ENCODE assay signal across 23 cellular contexts in genomic region chr6:160260283-160261119, GRCh38. TPM values are rescaled to one million over a fixed set of nuclear protein-coding genes. Genes with fewer than 3 reads are reported as not detected.
DNase-seq lines count a peak whose midpoint lies in the region; ATAC-seq, FAIRE-seq and TF ChIP-seq lines count a peak whose summit lies in the region.
"Had no signal": no experiment of that assay in that cellular context is flagged by ENCODE, and none has a peak within 500 bp of the region (broad histone marks: within the 10 kb centered on the region; RNA-seq: fewer than 3 reads in every experiment).

No MANE protein-coding gene starts in this region.

- no peaks in the 10 kb centered on the region for H3K9me3 ChIP-seq in A549
- H3K9me3 ChIP-seq in Peyer's patch: no peaks in the 10 kb centered on the region
- H3K9me3 ChIP-seq in left lung: no peaks in the 10 kb centered on the region
- H3K9me3 ChIP-seq: MG63, psoas muscle had no signal

- H3K27me3 Mint-ChIP-seq in activated CD8-positive, alpha-beta T cell treated with anti-CD3 and anti-CD28 coated beads for 36 hours: peaks cover 6% of the 10 kb centered on the region

- H3K36me3 Mint-ChIP-seq in activated CD8-positive, alpha-beta T cell treated with anti-CD3 and anti-CD28 coated beads for 36 hours (ENCODE audit: low read depth): no peaks in the 10 kb centered on the region
- H3K36me3 Mint-ChIP-seq: natural killer cell treated with Interleukin-12 subunit alpha and Interleukin-12 subunit beta and Interleukin-15 and Interleukin-18, amount 100 ng/mL, for 72 hours had no signal

- no peaks in the 10 kb centered on the region for H3K4me1 Mint-ChIP-seq in activated CD8-positive, alpha-beta T cell treated with anti-CD3 and anti-CD28 coated beads for 36 hours (ENCODE audit: low read depth)
- H3K4me1 Mint-ChIP-seq: stimulated activated naive CD8-positive, alpha-beta T cell treated with anti-CD3 and anti-CD28 coated beads, Interleukin-15, amount 100 ng/mL, for 72 hours had no signal

- H3K36me3 ChIP-seq in Peyer's patch (no peaks in the 10 kb centered on the region), left lung (no peaks in the 10 kb centered on the region)
- H3K36me3 ChIP-seq: MG63 had no signal

- no peak for FAIRE-seq in A549 (lab: Jason Lieb, UNC)
- no peak for FAIRE-seq in GM12891 (lab: Jason Lieb, UNC)
- FAIRE-seq: A204.1, colon, endometrium, frontal cortex had no signal

- 79% methylated on average over 19 of the region's 19 CpGs for WGBS in A549 (ENCODE audit: missing lambda C conversion rate)

- DNase-seq in A549 (ENCODE audit: low read depth in 1 of 2, low spot score in 1 of 2): no peak
- peak; percentile 9 for DNase-seq in HS-5 (ENCODE audit: low read depth)
- DNase-seq in islet precursor cell: peak; percentile 62
- DNase-seq in GM12891 (ENCODE audit: insufficient read length, low spot score): no peak
- DNase-seq in Peyer's patch: no peak
- DNase-seq in left lung: no peak
- no peak for DNase-seq in activated CD8-positive, alpha-beta T cell treated with anti-CD3 and anti-CD28 coated beads for 36 hours
- DNase-seq: MG63; NCI-H1930; NCI-H510A; psoas muscle; SIG-M5; stimulated activated naive CD8-positive, alpha-beta T cell treated with anti-CD3 and anti-CD28 coated beads, Interleukin-15, amount 100 ng/mL, for 72 hours had no signal

- no peaks in the 10 kb centered on the region for H3K27me3 ChIP-seq in Peyer's patch
- H3K27me3 ChIP-seq in left lung: peaks cover 0 to 11% of the 10 kb centered on the region in 2 donors
- H3K27me3 ChIP-seq: MG63 had no signal

- no peak overlapping the region for H3K4me3 Mint-ChIP-seq in activated CD8-positive, alpha-beta T cell treated with anti-CD3 and anti-CD28 coated beads for 36 hours
- H3K4me3 Mint-ChIP-seq: natural killer cell treated with Interleukin-12 subunit alpha and Interleukin-12 subunit beta and Interleukin-15 and Interleukin-18, amount 100 ng/mL, for 72 hours; stimulated activated naive CD8-positive, alpha-beta T cell treated with anti-CD3 and anti-CD28 coated beads, Interleukin-15, amount 100 ng/mL, for 72 hours; T-helper 2 cell treated with Interferon-gamma antibody and Interleukin-4, amounts not matched to agents 5 μg/mL and 100 μg/mL, for 36 hours had no signal

- TF ChIP-seq RAD21 in A549 (conservative IDR thresholded peaks at IDR 0.05 in 1 of 2, IDR thresholded peaks at IDR 0.05 in 1 of 2): no peak

- TF ChIP-seq POLR2A in A549 (IDR thresholded peaks at IDR 0.05; ENCODE audit: low read length): no peak
- TF ChIP-seq POLR2A in GM12891 (IDR thresholded peaks at IDR 0.05; ENCODE audit: low read depth, low read length): no peak
- TF ChIP-seq POLR2A in Peyer's patch (IDR thresholded peaks at IDR 0.05): no peak

- H3K27ac ChIP-seq in A549 (peak overlapping the region; percentile 1 to 62; a peak in 3 of 6 replicates), Peyer's patch (no peak overlapping the region), left lung (no peak overlapping the region)
- H3K27ac ChIP-seq: psoas muscle had no signal

- TF ChIP-seq EP300 in A549 (IDR thresholded peaks at IDR 0.05): no peak

- POLR2A ChIA-PET in A549 (lab: Yijun Ruan, JAX): no interaction called here
- POLR2A ChIA-PET in activated CD8-positive, alpha-beta T cell treated with anti-CD3 and anti-CD28 coated beads for 36 hours (lab: Charles Lee): no interaction called here

- CTCF ChIA-PET in A549 (lab: Yijun Ruan, JAX): interaction anchor here (1.5 kb wide), 1 partner anchor 122 kb away, joined by 3 read pairs; no protein-coding TSS in a partner anchor
- CTCF ChIA-PET in activated CD8-positive, alpha-beta T cell treated with anti-CD3 and anti-CD28 coated beads for 36 hours (lab: Charles Lee): no interaction called here

- H3K4me3 ChIP-seq in A549: no peak overlapping the region
- H3K4me3 ChIP-seq in Peyer's patch: no peak overlapping the region
- H3K4me3 ChIP-seq in left lung: no peak overlapping the region
- H3K4me3 ChIP-seq: MG63, psoas muscle had no signal

- no peak overlapping the region for H3K27ac Mint-ChIP-seq in activated CD8-positive, alpha-beta T cell treated with anti-CD3 and anti-CD28 coated beads for 36 hours
- H3K27ac Mint-ChIP-seq: natural killer cell treated with Interleukin-12 subunit alpha and Interleukin-12 subunit beta and Interleukin-15 and Interleukin-18, amount 100 ng/mL, for 72 hours; stimulated activated naive CD8-positive, alpha-beta T cell treated with anti-CD3 and anti-CD28 coated beads, Interleukin-15, amount 100 ng/mL, for 72 hours; T-helper 2 cell treated with Interferon-gamma antibody and Interleukin-4, amounts not matched to agents 5 μg/mL and 100 μg/mL, for 36 hours had no signal

- H3K4me1 ChIP-seq in A549: peaks cover 24% of the 10 kb centered on the region
- H3K4me1 ChIP-seq in Peyer's patch: peaks cover 0 to 8% (median 0%) of the 10 kb centered on the region in 4 donors
- H3K4me1 ChIP-seq in left lung: no peaks in the 10 kb centered on the region
- H3K4me1 ChIP-seq: psoas muscle had no signal

- H3K4me2 ChIP-seq in A549: no peak overlapping the region

- ATAC-seq in A549: no peak
- ATAC-seq in GM19395 (IDR thresholded peaks at IDR 0.05; ENCODE audit: unreplicated experiment): peak; percentile 64
- no peak for ATAC-seq in left lung
- ATAC-seq in activated CD8-positive, alpha-beta T cell treated with anti-CD3 and anti-CD28 coated beads for 36 hours: no peak
- ATAC-seq: activated CD4-positive, CD25-positive, alpha-beta regulatory T cell treated with anti-CD3 and anti-CD28 coated beads, Interleukin-2, amount 50 U/mL, for 24 hours; natural killer cell treated with Interleukin-12 subunit alpha and Interleukin-12 subunit beta and Interleukin-15 and Interleukin-18, amount 100 ng/mL, for 72 hours; stimulated activated naive CD8-positive, alpha-beta T cell treated with anti-CD3 and anti-CD28 coated beads, Interleukin-15, amount 100 ng/mL, for 72 hours had no signal

- TF ChIP-seq CTCF in A549 (IDR thresholded peaks at IDR 0.05): no peak
- TF ChIP-seq CTCF in Peyer's patch (IDR thresholded peaks at IDR 0.05): no peak
- TF ChIP-seq CTCF in left lung (IDR thresholded peaks at IDR 0.05): no peak
- no peak for TF ChIP-seq CTCF in activated CD8-positive, alpha-beta T cell treated with anti-CD3 and anti-CD28 coated beads for 36 hours (IDR thresholded peaks at IDR 0.05)

- H3K9me3 Mint-ChIP-seq in activated CD8-positive, alpha-beta T cell treated with anti-CD3 and anti-CD28 coated beads for 36 hours: no peaks in the 10 kb centered on the region
- H3K9me3 Mint-ChIP-seq: natural killer cell treated with Interleukin-12 subunit alpha and Interleukin-12 subunit beta and Interleukin-15 and Interleukin-18, amount 100 ng/mL, for 72 hours; stimulated activated naive CD8-positive, alpha-beta T cell treated with anti-CD3 and anti-CD28 coated beads, Interleukin-15, amount 100 ng/mL, for 72 hours; T-helper 2 cell treated with Interferon-gamma antibody and Interleukin-4, amounts not matched to agents 5 μg/mL and 100 μg/mL, for 36 hours had no signal

- intact Hi-C loops in left lung (cut with DNase I): no loop called here
- intact Hi-C loops in activated CD8-positive, alpha-beta T cell treated with anti-CD3 and anti-CD28 coated beads for 36 hours (cut with micrococcal nuclease): no loop called here

TF ChIP-seq in A549, 52 proteins besides CTCF, POLR2A, EP300 and RAD21 (continues in another document):
- TF ChIP-seq KDM1A (IDR thresholded peaks at IDR 0.05; ENCODE audit: low read depth) (no peak), NR3C1 (IDR thresholded peaks at IDR 0.05) (no peak), GATA3 (IDR thresholded peaks at IDR 0.05; ENCODE audit: borderline replicate concordance) (no peak), ZNF302 (CRISPR knock-in tag; IDR thresholded peaks at IDR 0.05) (no peak), FOSB (CRISPR knock-in tag; IDR thresholded peaks at IDR 0.05) (no peak), PHF8 (IDR thresholded peaks at IDR 0.05; ENCODE audit: borderline replicate concordance, low read depth) (no peak), JUN (IDR thresholded peaks at IDR 0.05) (no peak), EHF (CRISPR knock-in tag; IDR thresholded peaks at IDR 0.05) (no peak), CHD2 (IDR thresholded peaks at IDR 0.05; ENCODE audit: low read length, partially characterized antibody) (no peak), CEBPB (IDR thresholded peaks at IDR 0.05) (no peak)

TF ChIP-seq in GM12891, 5 proteins besides CTCF, POLR2A, EP300 and RAD21:
- no peak for TF ChIP-seq TAF1 (IDR thresholded peaks at IDR 0.05; ENCODE audit: low read depth, low read length)
- no peak for TF ChIP-seq POLR2AphosphoS5 (IDR thresholded peaks at IDR 0.05; ENCODE audit: low read depth, low read length)
- TF ChIP-seq SPI1 (IDR thresholded peaks at IDR 0.05; ENCODE audit: low read depth, low read length): no peak
- TF ChIP-seq PAX5 (IDR thresholded peaks at IDR 0.05; ENCODE audit: insufficient read depth, low read length, severe bottlenecking): no peak
- no peak for TF ChIP-seq POU2F2 (IDR thresholded peaks at IDR 0.05; ENCODE audit: low read depth, low read length)

RNA-seq across cellular contexts. Expression of gene SLC22A2, which starts 1.9 kb away (rescaled TPM):
- not detected in 2 replicates for polyA plus RNA-seq in A549 (2011; rRNA removed)
- polyA plus RNA-seq in A549 (2012; cell fraction: cytosol; rRNA removed): 0.03 TPM in 1 of 2 replicates, not detected in the other
- not detected in 2 replicates for polyA plus RNA-seq in A549 (2012; cell fraction: nucleus; rRNA removed)
- polyA plus RNA-seq in A549 (2017; fragmentation: RNase III; extraction: RNeasy Plus Mini Kit Qiagen cat#74134 plus additional on column Dnase treatment): 0.04 TPM in 1 of 3 replicates, not detected in the others
- not detected in 2 replicates for polyA minus RNA-seq in A549 (2011; rRNA and poly(A)+ RNA removed)
- polyA plus RNA-seq in GM12891 (2012; ENCODE audit: low read depth, missing spikeins): not detected
- not detected for total RNA-seq in Peyer's patch
- not detected for total RNA-seq in left lung
- total RNA-seq in activated CD8-positive, alpha-beta T cell treated with anti-CD3 and anti-CD28 coated beads for 36 hours: not detected
- total RNA-seq: lower leg skin; natural killer cell treated with Interleukin-12 subunit alpha and Interleukin-12 subunit beta and Interleukin-15 and Interleukin-18, amount 100 ng/mL, for 72 hours; ureter had no signal

Comparison
In these comparisons a context has a peak if more than half of its experiments do, and no peak if none do; other contexts are left out.
1. DNase-seq: peak in HS-5 (single experiment) and islet precursor cell (single experiment); none in A549 (0 of 2), GM12891 (single experiment), Peyer's patch (0 of 3), left lung (0 of 2) and activated CD8-positive, alpha-beta T cell treated with anti-CD3 and anti-CD28 coated beads for 36 hours (single experiment).
2. H3K27ac ChIP-seq: peak in A549 (2 of 2); none in Peyer's patch (0 of 4) and left lung (0 of 2).